8 cellular contexts compared by ENCODE assay signal in the genomic region with DNA sequence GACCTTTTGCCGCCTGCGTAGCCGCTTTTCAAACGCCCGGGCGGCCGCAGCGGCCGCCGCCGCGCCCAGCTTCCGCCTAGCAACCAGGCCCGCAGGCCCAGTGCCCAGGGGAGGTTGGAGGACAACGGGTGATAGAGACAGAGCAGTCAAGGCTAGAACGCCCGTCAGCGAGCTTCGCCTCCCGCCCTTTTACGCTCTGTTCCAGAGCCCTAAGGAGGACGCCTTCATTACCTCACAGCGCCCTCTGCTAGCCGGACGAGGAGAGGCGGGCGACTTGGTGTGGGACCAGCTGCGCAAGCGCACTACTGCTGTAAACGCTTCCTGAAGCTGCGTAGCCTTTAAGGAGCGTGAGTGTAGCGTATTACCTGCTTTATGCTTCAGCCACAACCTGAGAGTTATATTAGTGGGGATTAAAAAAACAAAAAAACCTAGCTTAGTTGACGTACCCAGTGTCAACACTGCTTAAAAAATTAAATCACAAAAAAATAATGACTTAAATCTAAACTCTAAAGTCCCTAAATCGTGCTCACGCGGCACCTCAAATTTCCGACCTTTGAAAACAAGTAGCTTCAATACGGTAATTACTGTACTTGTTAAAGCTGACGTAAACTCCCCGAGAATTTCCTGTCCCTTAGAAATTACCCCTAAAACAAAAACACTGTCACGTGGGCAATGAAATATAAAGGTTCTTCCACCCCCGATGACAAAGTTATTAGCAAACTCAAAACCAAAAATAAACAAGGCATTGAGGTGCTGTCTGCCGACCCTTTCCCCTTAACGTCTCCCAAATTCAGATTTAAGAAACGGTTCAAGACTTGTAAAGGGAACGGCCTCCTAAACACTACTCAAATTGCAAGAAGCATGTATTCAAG. TPM values are rescaled to one million over a fixed set of nuclear protein-coding genes. Genes with fewer than 3 reads are reported as not detected.
A peak's percentile ranks its signal among the peaks of the same experiment; 100 is the strongest.
DNase-seq lines count a peak whose midpoint lies in the region; ATAC-seq and TF ChIP-seq lines count a peak whose summit lies in the region.

TSS of gene CEP120 (minus strand) at position 126 of the 872 bp plus-strand sequence. CDS start 405 bp downstream, outside the sequence.

- peak within 1 kb of the TSS; percentile 90 for H3K4me2 ChIP-seq in PC-9

- H3K4me3 ChIP-seq in PC-9, result peak within 1 kb of the TSS; percentile 66
- peak within 1 kb of the TSS; percentile 84 to 95 for H3K4me3 ChIP-seq in mucosa of rectum (ENCODE audit: low read length in 2 of 2)

- no peak; the same call in 1 of the 2 replicates for TF ChIP-seq EP300 in Ishikawa (IDR thresholded peaks at IDR 0.05; ENCODE audit: borderline replicate concordance)

- H3K9me3 ChIP-seq in PC-9 (ENCODE audit: insufficient read depth, low read depth) (no peaks in the 10 kb centered on the region; the same call in 1 of the 2 replicates), mucosa of rectum (ENCODE audit: control insufficient read depth in 2 of 2, low read length in 2 of 2) (no peaks in the 10 kb centered on the region)

- BruUV-seq in PC-9 (replicated peaks; lab: Mats Ljungman, UMichigan), result no TSS peak

- H3K79me2 ChIP-seq in PC-9 (ENCODE audit: low read depth), result peaks cover 34% of the 10 kb centered on the region

- H3K9ac ChIP-seq in mucosa of rectum (ENCODE audit: low read depth in 1 of 2, low read length in 2 of 2), result peak within 1 kb of the TSS; percentile 88 to 91

- TF ChIP-seq RAD21 in Ishikawa (IDR thresholded peaks at IDR 0.05; ENCODE audit: low read depth), result peak; percentile 48; the same call in 1 of the 2 replicates

- intact Hi-C loops in PC-9 (cut with micrococcal nuclease; ENCODE audit: unreplicated experiment), result loop anchor here (1.0 to 2.0 kb wide), 2 partner anchors 89 to 187 kb away; partner anchors contain the start of gene CSNK1G3

- H2AFZ ChIP-seq in PC-9, result peak within 1 kb of the TSS; percentile 91

- POLR2A ChIA-PET in PC-9 (lab: Charles Lee; ENCODE audit: unreplicated experiment), result interaction anchor here (0.6 to 1.9 kb wide), 7 partner anchors 88 to 1724 kb away, joined by 3 to 18 read pairs (median 4); partner anchors contain the start of gene CSNK1G3

- no peaks in the 10 kb centered on the region for H4K20me1 ChIP-seq in PC-9 (ENCODE audit: insufficient read depth)

- ATAC-seq in GM21576 (IDR thresholded peaks at IDR 0.05; ENCODE audit: unreplicated experiment), result peak; percentile 98

- H3K27me3 ChIP-seq in PC-9 (ENCODE audit: insufficient read depth, low read depth) (no peaks in the 10 kb centered on the region), mucosa of rectum (ENCODE audit: control insufficient read depth in 2 of 2, insufficient read depth in 2 of 2, low read length in 2 of 2) (no peaks in the 10 kb centered on the region)

- H3K27ac ChIP-seq in PC-9 (peak within 1 kb of the TSS; percentile 93), mucosa of rectum (ENCODE audit: low read depth in 2 of 2, low read length in 2 of 2) (peak within 1 kb of the TSS; percentile 88 to 92)

- peak; percentile 72 for TF ChIP-seq CTCF in PC-9 (conservative IDR thresholded peaks at IDR 0.05)

- CTCF ChIA-PET in PC-9 (lab: Charles Lee), result interaction anchor here (0.5 to 1.3 kb wide), 4 partner anchors 16 to 1454 kb away, joined by 3 to 7 read pairs (median 4); no protein-coding TSS in a partner anchor

- H3K9me2 ChIP-seq in PC-9 (ENCODE audit: insufficient read depth), result no peaks in the 10 kb centered on the region

- H3K4me1 ChIP-seq in PC-9 (replicated peaks; ENCODE audit: insufficient read depth), result peaks cover 31% of the 10 kb centered on the region
- peaks cover 0 to 7% of the 10 kb centered on the region in 2 donors for H3K4me1 ChIP-seq in mucosa of rectum (ENCODE audit: control insufficient read depth in 2 of 2, insufficient read depth in 2 of 2, low read length in 2 of 2)

- TF ChIP-seq POLR2A in erythroblast (IDR thresholded peaks at IDR 0.05; ENCODE audit: low read length), result peak; percentile 95

- DNase-seq in DMS53 treated with DMSO at 0.1 percent for 48 hours (lab: John Stamatoyannopoulos, UW; ENCODE audit: unreplicated experiment), result peak; percentile 99
- DNase-seq in PC-9, result peak; percentile 97
- peak; percentile 95 for DNase-seq in activated T-cell treated with anti-CD3 and anti-CD28 coated beads, Interleukin-2, amount 50 U/mL, for 1 hour
- peak; percentile 99 for DNase-seq in erythroblast (lab: John Stamatoyannopoulos, UW)
- peak; percentile 96 for DNase-seq in stimulated activated CD8-positive, alpha-beta memory T cell treated with anti-CD3 and anti-CD28 coated beads, Interleukin-4, amount 100 ng/mL, for 48 hours

- H3K36me3 ChIP-seq in PC-9 (ENCODE audit: low read depth) (no peaks in the 10 kb centered on the region), mucosa of rectum (ENCODE audit: control insufficient read depth in 2 of 2, insufficient read depth in 2 of 2, low read length in 2 of 2) (no peaks in the 10 kb centered on the region)

- H3F3A ChIP-seq in PC-9 (ENCODE audit: insufficient read depth, low read depth), result peaks cover 10% of the 10 kb centered on the region

TF ChIP-seq in Ishikawa, 13 proteins besides CTCF, POLR2A, EP300 and RAD21:
- TF ChIP-seq EGR1 (IDR thresholded peaks at IDR 0.05) (no peak), FOXM1 (IDR thresholded peaks at IDR 0.05; ENCODE audit: borderline replicate concordance, low read depth) (peak; percentile 10; the same call in 1 of the 2 replicates), CREB1 (IDR thresholded peaks at IDR 0.05; ENCODE audit: low read depth) (peak; percentile 50), MAX (IDR thresholded peaks at IDR 0.05) (peak; percentile 59), NFIC (IDR thresholded peaks at IDR 0.05) (0 out of 2 replicates have a peak, but pooled peaks have one; percentile 9), TEAD4 (IDR thresholded peaks at IDR 0.05) (0 out of 2 replicates have a peak, but pooled peaks have one; percentile 17), TAF1 (IDR thresholded peaks at IDR 0.05; ENCODE audit: low read depth) (peak; percentile 73), CEBPB (IDR thresholded peaks at IDR 0.05) (no peak), REST (IDR thresholded peaks at IDR 0.05; ENCODE audit: low read depth) (no peak), TCF12 (IDR thresholded peaks at IDR 0.05; ENCODE audit: low read depth) (peak; percentile 53; the same call in 1 of the 2 replicates), ZBTB7A (IDR thresholded peaks at IDR 0.05; ENCODE audit: low read depth) (no peak), YY1 (IDR thresholded peaks at IDR 0.05; ENCODE audit: low read depth) (peak; percentile 55; the same call in 1 of the 2 replicates)
- TF ChIP-seq, protein P1, sequence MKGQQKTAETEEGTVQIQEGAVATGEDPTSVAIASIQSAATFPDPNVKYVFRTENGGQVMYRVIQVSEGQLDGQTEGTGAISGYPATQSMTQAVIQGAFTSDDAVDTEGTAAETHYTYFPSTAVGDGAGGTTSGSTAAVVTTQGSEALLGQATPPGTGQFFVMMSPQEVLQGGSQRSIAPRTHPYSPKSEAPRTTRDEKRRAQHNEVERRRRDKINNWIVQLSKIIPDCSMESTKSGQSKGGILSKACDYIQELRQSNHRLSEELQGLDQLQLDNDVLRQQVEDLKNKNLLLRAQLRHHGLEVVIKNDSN (IDR thresholded peaks at IDR 0.05), result peak; percentile 90
TF ChIP-seq in Ishikawa: peak in this region for 9.

RNA-seq across cellular contexts. Expression of gene CEP120, which starts in this region (rescaled TPM):
- total RNA-seq in PC-9 (2021), result 17.1 and 24.5 TPM in 2 replicates

Comparison
In these comparisons a context has a peak if more than half of its experiments do, and no peak if none do; other contexts are left out.
1. Peak in every context shown above with its lines: DNase-seq, ATAC-seq, H3K4me3 ChIP-seq and H3K27ac ChIP-seq.